Comparison of ENCODE assay signal across 13 cellular contexts in the genomic region with DNA sequence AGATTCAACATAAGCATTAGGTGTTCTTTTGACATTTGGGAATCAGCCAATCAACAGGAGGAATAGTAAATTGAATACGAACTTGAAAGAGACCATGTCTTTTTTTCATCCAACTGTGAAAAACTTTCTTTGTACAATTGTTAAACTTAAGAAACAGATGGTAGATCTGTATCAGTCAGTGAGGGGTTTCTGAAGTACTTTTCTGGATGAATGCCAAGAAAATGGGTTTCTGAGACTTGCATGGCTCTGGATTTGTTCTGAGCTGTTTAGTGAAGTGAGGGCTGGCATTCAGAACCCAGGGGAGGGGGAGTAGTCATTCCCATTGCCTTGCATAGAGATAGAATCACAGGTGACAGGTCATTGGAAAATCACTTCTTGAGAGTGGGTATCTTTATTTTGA. TPM values are rescaled to one million over a fixed set of nuclear protein-coding genes. Genes with fewer than 3 reads are reported as not detected.
A peak's percentile ranks its signal among the peaks of the same experiment; 100 is the strongest.
DNase-seq lines count a peak whose midpoint lies in the region; ATAC-seq and TF ChIP-seq lines count a peak whose summit lies in the region.
"Had no signal": no experiment of that assay in that cellular context is flagged by ENCODE, and none has a peak within 500 bp of the region (broad histone marks: within the 10 kb centered on the region; RNA-seq: fewer than 3 reads in every experiment).

No MANE protein-coding gene starts in this region.

- TF ChIP-seq CTCF in lower leg skin (IDR thresholded peaks at IDR 0.05), result no peak

- peaks cover 85% of the 10 kb centered on the region for H3K36me3 Mint-ChIP-seq in activated T-cell treated with anti-CD3 and anti-CD28 coated beads, Interleukin-2, amount 50 U/mL, for 24 hours (ENCODE audit: low read depth)
- H3K36me3 Mint-ChIP-seq in activated naive CD4-positive, alpha-beta T cell treated with anti-CD3 and anti-CD28 coated beads, Interleukin-2, amount 50 U/mL, for 72 hours, result peaks cover 25 to 52% of the 10 kb centered on the region in 2 donors

- H3K9me3 Mint-ChIP-seq in activated T-cell treated with anti-CD3 and anti-CD28 coated beads, Interleukin-2, amount 50 U/mL, for 24 hours, result no peaks in the 10 kb centered on the region
- H3K9me3 Mint-ChIP-seq in activated naive CD4-positive, alpha-beta T cell treated with anti-CD3 and anti-CD28 coated beads, Interleukin-2, amount 50 U/mL, for 72 hours, result peaks cover 3 to 5% of the 10 kb centered on the region in 2 donors

- H3K27ac Mint-ChIP-seq in activated T-cell treated with anti-CD3 and anti-CD28 coated beads, Interleukin-2, amount 50 U/mL, for 24 hours, result peak overlapping the region; percentile 95
- H3K27ac Mint-ChIP-seq in activated naive CD4-positive, alpha-beta T cell treated with anti-CD3 and anti-CD28 coated beads, Interleukin-2, amount 50 U/mL, for 72 hours, result peak overlapping the region; percentile 90 to 91

- H3K27me3 Mint-ChIP-seq in activated T-cell treated with anti-CD3 and anti-CD28 coated beads, Interleukin-2, amount 50 U/mL, for 24 hours, result no peaks in the 10 kb centered on the region

- peak overlapping the region; percentile 69 for H3K4me3 Mint-ChIP-seq in activated T-cell treated with anti-CD3 and anti-CD28 coated beads, Interleukin-2, amount 50 U/mL, for 24 hours

- no peak overlapping the region for H3K4me3 ChIP-seq in lower leg skin (ENCODE audit: low read depth, poor library complexity, severe bottlenecking)
- H3K4me3 ChIP-seq: stomach had no signal

- peak; percentile 56 to 71 for ATAC-seq in activated naive CD4-positive, alpha-beta T cell treated with anti-CD3 and anti-CD28 coated beads, Interleukin-2, amount 50 U/mL, for 72 hours
- peak; percentile 58 for ATAC-seq in stimulated activated naive CD8-positive, alpha-beta T cell treated with anti-CD3 and anti-CD28 coated beads, Interleukin-15, Interleukin-2, amounts not matched to agents 100 U/mL and 50 U/mL, for 24 hours
- no peak for ATAC-seq in HG03439 (IDR thresholded peaks at IDR 0.05; ENCODE audit: unreplicated experiment)
- ATAC-seq in HG03378 (IDR thresholded peaks at IDR 0.05; ENCODE audit: unreplicated experiment), result no peak

- 35 to 61% methylated on average over 1 of the region's 1 CpG for WGBS in lower leg skin, 2 donors

- no peak for DNase-seq in activated T-cell treated with anti-CD3 and anti-CD28 coated beads, Interleukin-2, amount 50 U/mL, for 24 hours
- DNase-seq in activated T-cell treated with anti-CD3 and anti-CD28 coated beads for 4 hours, result no peak
- peak; percentile 18 to 74 for DNase-seq in NCI-H446 (lab: John Stamatoyannopoulos, UW)
- no peak for DNase-seq in activated naive CD4-positive, alpha-beta T cell treated with anti-CD3 and anti-CD28 coated beads, Interleukin-2, amount 50 U/mL, for 72 hours (ENCODE audit: low spot score in 2 of 2)
- DNase-seq in stimulated activated naive CD8-positive, alpha-beta T cell treated with anti-CD3 and anti-CD28 coated beads, Interleukin-15, Interleukin-2, amounts not matched to agents 100 U/mL and 50 U/mL, for 24 hours, result no peak
- DNase-seq in lower leg skin (ENCODE audit: low spot score in 2 of 2), result no peak
- DNase-seq: GF-D8, GOT3, nucleus accumbens, stomach, T-helper 9 cell had no signal

- TF ChIP-seq POLR2A in lower leg skin (IDR thresholded peaks at IDR 0.05), result no peak

- peaks cover 90% of the 10 kb centered on the region for H3K4me1 Mint-ChIP-seq in activated T-cell treated with anti-CD3 and anti-CD28 coated beads, Interleukin-2, amount 50 U/mL, for 24 hours (ENCODE audit: low read depth)

- intact Hi-C loops in lower leg skin (cut with DNase I; ENCODE audit: low total_unique reads), result no loop called here

RNA-seq across cellular contexts. Expression of a gene that starts 37.4 kb away (rescaled TPM):
- 100 to 1,000 TPM; 433 to 644 TPM for total RNA-seq in activated naive CD4-positive, alpha-beta T cell treated with anti-CD3 and anti-CD28 coated beads, Interleukin-2, amount 50 U/mL, for 72 hours
- total RNA-seq in lower leg skin, result 1 to 10 TPM; 4.0 to 8.3 (median 4.7) TPM

Comparison
In these comparisons a context has a peak if more than half of its experiments do, and no peak if none do; other contexts are left out.
1. DNase-seq: peak in NCI-H446 (2 of 2); none in activated T-cell treated with anti-CD3 and anti-CD28 coated beads, Interleukin-2, amount 50 U/mL, for 24 hours (single experiment), activated T-cell treated with anti-CD3 and anti-CD28 coated beads for 4 hours (single experiment), activated naive CD4-positive, alpha-beta T cell treated with anti-CD3 and anti-CD28 coated beads, Interleukin-2, amount 50 U/mL, for 72 hours (0 of 2), stimulated activated naive CD8-positive, alpha-beta T cell treated with anti-CD3 and anti-CD28 coated beads, Interleukin-15, Interleukin-2, amounts not matched to agents 100 U/mL and 50 U/mL, for 24 hours (single experiment) and lower leg skin (0 of 2).
2. ATAC-seq: peak in activated naive CD4-positive, alpha-beta T cell treated with anti-CD3 and anti-CD28 coated beads, Interleukin-2, amount 50 U/mL, for 72 hours (2 of 2) and stimulated activated naive CD8-positive, alpha-beta T cell treated with anti-CD3 and anti-CD28 coated beads, Interleukin-15, Interleukin-2, amounts not matched to agents 100 U/mL and 50 U/mL, for 24 hours (single experiment); none in HG03439 (single experiment) and HG03378 (single experiment).
3. RNA of a gene that starts 37.4 kb away (total RNA-seq): 433 to 644 TPM in activated naive CD4-positive, alpha-beta T cell treated with anti-CD3 and anti-CD28 coated beads, Interleukin-2, amount 50 U/mL, for 72 hours; 4.0 to 8.3 TPM in lower leg skin; every median in the first group is over 10 times any median in the second.